Comparison of ENCODE assay signal across 10 cellular contexts in genomic region chr19:55114566-55115145, GRCh38. TPM values are rescaled to one million over a fixed set of nuclear protein-coding genes. Genes with fewer than 3 reads are reported as not detected.
DNase-seq lines count a peak whose midpoint lies in the region; ATAC-seq, FAIRE-seq and TF ChIP-seq lines count a peak whose summit lies in the region.
"Had no signal": no experiment of that assay in that cellular context is flagged by ENCODE, and none has a peak within 500 bp of the region (broad histone marks: within the 10 kb centered on the region; RNA-seq: fewer than 3 reads in every experiment).

No MANE protein-coding gene starts in this region.

- TF ChIP-seq POLR2A in endothelial cell of umbilical vein (IDR thresholded peaks at IDR 0.05; ENCODE audit: low read depth, low read length), result no peak

- H3K4me1 ChIP-seq in OCI-LY1 (ENCODE audit: insufficient read depth, low read length, severe bottlenecking) (peaks cover 41% of the 10 kb centered on the region), endothelial cell of umbilical vein (ENCODE audit: control insufficient read depth, extremely low read depth, insufficient read depth, low read length) (peaks cover 20% of the 10 kb centered on the region), trophoblast cell (ENCODE audit: control insufficient read depth in 1 of 2, insufficient read depth in 2 of 2, low read length in 2 of 2) (peaks cover 26 to 31% of the 10 kb centered on the region in 2 experiments)

- H3K36me3 ChIP-seq in OCI-LY1 (ENCODE audit: insufficient read depth, low read length) (peaks cover 12% of the 10 kb centered on the region; the same call in 1 of the 2 replicates), endothelial cell of umbilical vein (ENCODE audit: control insufficient read depth in 2 of 2, extremely low read depth in 1 of 2, insufficient read depth in 2 of 2, low read length in 2 of 2) (peaks cover 0 to 2% of the 10 kb centered on the region in 2 experiments), trophoblast cell (ENCODE audit: control insufficient read depth in 1 of 2, insufficient read depth in 2 of 2, low read length in 2 of 2) (peaks cover 20 to 25% of the 10 kb centered on the region in 2 experiments)

- no peak for ATAC-seq in CD4-positive, alpha-beta T cell (ENCODE audit: poor library complexity)
- no peak for ATAC-seq in GM21786 (IDR thresholded peaks at IDR 0.05; ENCODE audit: unreplicated experiment)

- no peak for TF ChIP-seq CTCF in CD4-positive, alpha-beta T cell (IDR thresholded peaks at IDR 0.05)
- TF ChIP-seq CTCF in OCI-LY1 (IDR thresholded peaks at IDR 0.05; ENCODE audit: low read length) (no peak), endothelial cell of umbilical vein (IDR thresholded peaks at IDR 0.05; ENCODE audit: extremely low read depth in 1 of 2, insufficient read depth in 1 of 2, low read depth in 1 of 2, low read length in 2 of 2) (no peak)

- H3K27me3 ChIP-seq in CD4-positive, alpha-beta T cell (ENCODE audit: control insufficient read depth, insufficient read depth, low read length), result no peaks in the 10 kb centered on the region
- H3K27me3 ChIP-seq in OCI-LY1 (ENCODE audit: insufficient read depth, low read length) (no peaks in the 10 kb centered on the region), endothelial cell of umbilical vein (ENCODE audit: control insufficient read depth in 2 of 2, insufficient read depth in 2 of 2, low read length in 2 of 2) (no peaks in the 10 kb centered on the region), trophoblast cell (ENCODE audit: insufficient read depth, low read length) (no peaks in the 10 kb centered on the region)

- dilution Hi-C loops in endothelial cell of umbilical vein (cut with MboI; ENCODE audit: extremely low pct_ligation_motif_present, low sequenced_read_pairs), result no loop called here

- BruUV-seq in endothelial cell of umbilical vein (replicated peaks; lab: Mats Ljungman, UMichigan), result no TSS peak

- no peak overlapping the region for H3K14ac ChIP-seq in trophoblast cell (ENCODE audit: low read length)

- H3K27me3 Mint-ChIP-seq in CD4-positive, alpha-beta T cell, result no peaks in the 10 kb centered on the region

- peaks cover 13% of the 10 kb centered on the region for H3K79me1 ChIP-seq in trophoblast cell (ENCODE audit: low read length)

- H3K4ac ChIP-seq in trophoblast cell (ENCODE audit: low read depth, low read length), result peak overlapping the region; percentile 57

- no peak overlapping the region for H4K91ac ChIP-seq in trophoblast cell (ENCODE audit: low read depth, low read length)

- H3K27ac ChIP-seq in CD4-positive, alpha-beta T cell (ENCODE audit: low read depth, low read length), result peak overlapping the region; percentile 21
- no peak overlapping the region for H3K27ac ChIP-seq in OCI-LY1 (ENCODE audit: low read depth, low read length, poor library complexity, severe bottlenecking)
- H3K27ac ChIP-seq in endothelial cell of umbilical vein (ENCODE audit: insufficient read depth, low read depth, low read length), result peak overlapping the region; percentile 17
- no peak overlapping the region for H3K27ac ChIP-seq in trophoblast cell (ENCODE audit: low read depth, low read length)

- H3K79me2 ChIP-seq in OCI-LY1 (ENCODE audit: insufficient read depth, low read length) (no peaks in the 10 kb centered on the region), endothelial cell of umbilical vein (ENCODE audit: control insufficient read depth, insufficient read depth, low read length) (peaks cover 57% of the 10 kb centered on the region), trophoblast cell (ENCODE audit: control insufficient read depth, insufficient read depth, low read length, poor library complexity) (peaks cover 23% of the 10 kb centered on the region)

- H3K9me1 ChIP-seq in endothelial cell of umbilical vein (replicated peaks; ENCODE audit: control insufficient read depth, extremely low read depth, insufficient read depth, low read length), result no peaks in the 10 kb centered on the region

- H2BK120ac ChIP-seq in trophoblast cell (ENCODE audit: insufficient read depth, low read length, poor library complexity), result no peak overlapping the region

- no CpG with 5 or more reads among the region's 9 CpGs for WGBS in trophoblast cell (ENCODE audit: extremely low coverage, insufficient coverage, insufficient read length)

- H3K9ac ChIP-seq in OCI-LY1 (ENCODE audit: low read length) (no peak overlapping the region), endothelial cell of umbilical vein (replicated peaks; ENCODE audit: extremely low read depth, insufficient read depth, low read length) (no peak overlapping the region), trophoblast cell (ENCODE audit: low read length) (no peak overlapping the region)

- POLR2A ChIA-PET in CD4-positive, alpha-beta T cell (lab: Charles Lee), result interaction anchor here (1.1 kb wide), 1 partner anchor 540 kb away, joined by 3 read pairs; no protein-coding TSS in a partner anchor
- POLR2A ChIA-PET in endothelial cell of umbilical vein (lab: Charles Lee), result no interaction called here

- peaks cover 37% of the 10 kb centered on the region for H3K4me1 Mint-ChIP-seq in CD4-positive, alpha-beta T cell (ENCODE audit: low read depth)

- no peaks in the 10 kb centered on the region for H3K9me3 ChIP-seq in CD4-positive, alpha-beta T cell (ENCODE audit: control insufficient read depth, low read length)
- H3K9me3 ChIP-seq in OCI-LY1 (ENCODE audit: low read length), result no peaks in the 10 kb centered on the region
- H3K9me3 ChIP-seq in endothelial cell of umbilical vein (replicated peaks; ENCODE audit: control insufficient read depth, insufficient read depth, low read length), result no peaks in the 10 kb centered on the region
- no peaks in the 10 kb centered on the region for H3K9me3 ChIP-seq in trophoblast cell (ENCODE audit: insufficient read depth, low read depth, low read length)

- no peak overlapping the region for H4K12ac ChIP-seq in trophoblast cell (ENCODE audit: low read depth, low read length)

- peak overlapping the region; percentile 89 for H3K4me2 ChIP-seq in OCI-LY1 (ENCODE audit: low read length)
- H3K4me2 ChIP-seq in endothelial cell of umbilical vein (ENCODE audit: insufficient read depth, low read length), result no peak overlapping the region
- H3K4me2 ChIP-seq in trophoblast cell (ENCODE audit: low read length), result peak overlapping the region; percentile 8

- CTCF ChIA-PET in CD4-positive, alpha-beta T cell (lab: Charles Lee), result no interaction called here
- CTCF ChIA-PET in endothelial cell of umbilical vein (lab: Charles Lee), result interaction anchor here (4.8 kb wide), 1 partner anchor 27 kb away, joined by 38 read pairs; no protein-coding TSS in a partner anchor

- FAIRE-seq in endothelial cell of umbilical vein (lab: Jason Lieb, UNC), result no peak

- H3K4me3 ChIP-seq in OCI-LY1 (ENCODE audit: low read depth, low read length, poor library complexity, severe bottlenecking), result no peak overlapping the region
- H3K4me3 ChIP-seq in endothelial cell of umbilical vein (replicated peaks in 1 of 3; ENCODE audit: insufficient read depth in 1 of 3, low read depth in 1 of 3, low read length in 3 of 3), result no peak overlapping the region
- no peak overlapping the region for H3K4me3 ChIP-seq in trophoblast cell (ENCODE audit: low read depth, low read length)

- peak overlapping the region; percentile 86 for H3K27ac Mint-ChIP-seq in CD4-positive, alpha-beta T cell

- no peak overlapping the region for H2AK5ac ChIP-seq in trophoblast cell (ENCODE audit: low read length)

- no peaks in the 10 kb centered on the region for H3K9me2 ChIP-seq in OCI-LY1 (ENCODE audit: low read depth, low read length)

- H2BK12ac ChIP-seq in trophoblast cell (ENCODE audit: low read length), result no peak overlapping the region

- no peaks in the 10 kb centered on the region for H3F3A ChIP-seq in OCI-LY1 (ENCODE audit: insufficient read depth, low read length)

- no peaks in the 10 kb centered on the region for H4K20me1 ChIP-seq in OCI-LY1 (ENCODE audit: insufficient read depth, low read length)
- H4K20me1 ChIP-seq in endothelial cell of umbilical vein (replicated peaks; ENCODE audit: control insufficient read depth, extremely low read depth, insufficient read depth, low read length), result no peaks in the 10 kb centered on the region

- H2BK5ac ChIP-seq in trophoblast cell (ENCODE audit: low read depth, low read length, poor library complexity), result no peak overlapping the region

- H2AFZ ChIP-seq in OCI-LY1 (ENCODE audit: low read length), result no peak overlapping the region
- H2AFZ ChIP-seq in endothelial cell of umbilical vein (ENCODE audit: low read depth, low read length), result no peak overlapping the region
- no peak overlapping the region for H2AFZ ChIP-seq in trophoblast cell (ENCODE audit: insufficient read depth, low read length, poor library complexity)

- peaks cover 28% of the 10 kb centered on the region for H3K36me3 Mint-ChIP-seq in CD4-positive, alpha-beta T cell (ENCODE audit: low read depth)

- no peak overlapping the region for H3K18ac ChIP-seq in trophoblast cell (ENCODE audit: low read length)

- H3K4me3 Mint-ChIP-seq in CD4-positive, alpha-beta T cell, result peak overlapping the region; percentile 81

- H3K23ac ChIP-seq in trophoblast cell (ENCODE audit: low read length), result no peak overlapping the region

- no peak overlapping the region for H4K8ac ChIP-seq in trophoblast cell (ENCODE audit: low read depth, low read length)

- DNase-seq in CD4-positive, alpha-beta T cell, result no peak
- DNase-seq in endothelial cell of umbilical vein (ENCODE audit: low read depth, low spot score) (no peak), trophoblast cell (no peak), AG08396 (ENCODE audit: low spot score) (no peak), activated gamma-delta T cell (lab: John Stamatoyannopoulos, UW) (no peak)
- no peak for DNase-seq in activated effector memory CD4-positive, alpha-beta T cell treated with Interleukin-2 at 50 U/mL for 16 hours
- DNase-seq: GF-D8 had no signal

- intact Hi-C loops in CD4-positive, alpha-beta T cell (cut with DNase I, micrococcal nuclease), result loop anchor here in 1 of 2 experiments (5.0 kb wide), 2 partner anchors 112 to 543 kb away; partner anchors contain the start of gene U2AF2
- intact Hi-C loops in endothelial cell of umbilical vein (cut with micrococcal nuclease), result loop anchor here (5.0 kb wide), 1 partner anchor 652 kb away; the partner anchor contains the start of gene LENG9

- no peaks in the 10 kb centered on the region for H3K9me3 Mint-ChIP-seq in CD4-positive, alpha-beta T cell

RNA-seq across cellular contexts. Expression of gene PPP1R12C, which starts 2.8 kb away (rescaled TPM):
- 100 to 1,000 TPM; 123 to 136 TPM for total RNA-seq in CD4-positive, alpha-beta T cell
- 137 and 149 TPM in 2 replicates for total RNA-seq in endothelial cell of umbilical vein
- 69.5 and 86.4 TPM in 2 replicates for polyA plus RNA-seq in endothelial cell of umbilical vein
- 25.7 and 48.4 TPM in 2 replicates for polyA plus RNA-seq in endothelial cell of umbilical vein (2011; cell fraction: cytosol; rRNA removed)
- polyA plus RNA-seq in endothelial cell of umbilical vein (2011; cell fraction: nucleus; rRNA removed), result 435 and 453 TPM in 2 replicates
- polyA plus RNA-seq in endothelial cell of umbilical vein (2012), result 78.4 and 97.9 TPM in 2 replicates
- 30.1 and 37.1 TPM in 2 replicates for polyA minus RNA-seq in endothelial cell of umbilical vein
- polyA minus RNA-seq in endothelial cell of umbilical vein (2011; cell fraction: cytosol; rRNA and poly(A)+ RNA removed), result 17.8 TPM
- polyA minus RNA-seq in endothelial cell of umbilical vein (2011; cell fraction: nucleus; rRNA and poly(A)+ RNA removed), result 60.6 and 103 TPM in 2 replicates
- polyA plus RNA-seq in trophoblast cell (2013), result 65.1 and 65.9 TPM in 2 replicates

RNA-seq across cellular contexts. Expression of gene TNNT1, which starts 34.4 kb away (rescaled TPM):
- total RNA-seq in CD4-positive, alpha-beta T cell, result not detected
- total RNA-seq in endothelial cell of umbilical vein, result 0.51 and 0.92 TPM in 2 replicates
- polyA plus RNA-seq in endothelial cell of umbilical vein, result 0.18 and 0.22 TPM in 2 replicates
- polyA plus RNA-seq in endothelial cell of umbilical vein (2011; cell fraction: cytosol; rRNA removed), result 0.35 and 0.39 TPM in 2 replicates
- polyA plus RNA-seq in endothelial cell of umbilical vein (2011; cell fraction: nucleus; rRNA removed), result 0.18 TPM in 1 of 2 replicates, not detected in the other
- 0.82 and 0.91 TPM in 2 replicates for polyA plus RNA-seq in endothelial cell of umbilical vein (2012)
- polyA minus RNA-seq in endothelial cell of umbilical vein, result 5.8 and 5.9 TPM in 2 replicates
- polyA minus RNA-seq in endothelial cell of umbilical vein (2011; cell fraction: cytosol; rRNA and poly(A)+ RNA removed), result 8.9 TPM
- not detected in 2 replicates for polyA minus RNA-seq in endothelial cell of umbilical vein (2011; cell fraction: nucleus; rRNA and poly(A)+ RNA removed)
- 8.9 and 10.6 TPM in 2 replicates for polyA plus RNA-seq in trophoblast cell (2013)

RNA-seq across cellular contexts. Expression of gene EPS8L1, which starts 39.0 kb away (rescaled TPM):
- 1 to 10 TPM; 2.0 to 2.2 TPM for total RNA-seq in CD4-positive, alpha-beta T cell
- total RNA-seq in endothelial cell of umbilical vein, result 18.1 and 28.9 TPM in 2 replicates
- polyA plus RNA-seq in endothelial cell of umbilical vein, result 13.8 and 15.9 TPM in 2 replicates
- 28.5 and 33.7 TPM in 2 replicates for polyA plus RNA-seq in endothelial cell of umbilical vein (2011; cell fraction: cytosol; rRNA removed)
- polyA plus RNA-seq in endothelial cell of umbilical vein (2011; cell fraction: nucleus; rRNA removed), result 14.0 and 17.1 TPM in 2 replicates
- polyA plus RNA-seq in endothelial cell of umbilical vein (2012), result 20.8 and 24.7 TPM in 2 replicates
- polyA minus RNA-seq in endothelial cell of umbilical vein, result 3.9 and 5.5 TPM in 2 replicates
- polyA minus RNA-seq in endothelial cell of umbilical vein (2011; cell fraction: cytosol; rRNA and poly(A)+ RNA removed), result 4.0 TPM
- 0.72 and 1.7 TPM in 2 replicates for polyA minus RNA-seq in endothelial cell of umbilical vein (2011; cell fraction: nucleus; rRNA and poly(A)+ RNA removed)
- 188 and 197 TPM in 2 replicates for polyA plus RNA-seq in trophoblast cell (2013)

RNA-seq across cellular contexts. Expression of gene TNNI3, which starts 42.9 kb away (rescaled TPM):
- not detected for total RNA-seq in CD4-positive, alpha-beta T cell
- not detected in 2 replicates for total RNA-seq in endothelial cell of umbilical vein
- not detected in 2 replicates for polyA plus RNA-seq in endothelial cell of umbilical vein
- polyA plus RNA-seq in endothelial cell of umbilical vein (2011; cell fraction: cytosol; rRNA removed), result not detected in 2 replicates
- polyA plus RNA-seq in endothelial cell of umbilical vein (2011; cell fraction: nucleus; rRNA removed), result not detected in 2 replicates
- polyA plus RNA-seq in endothelial cell of umbilical vein (2012), result not detected in 2 replicates
- 0.57 TPM in 1 of 2 replicates, not detected in the other for polyA minus RNA-seq in endothelial cell of umbilical vein
- polyA minus RNA-seq in endothelial cell of umbilical vein (2011; cell fraction: cytosol; rRNA and poly(A)+ RNA removed), result 1.6 TPM
- polyA minus RNA-seq in endothelial cell of umbilical vein (2011; cell fraction: nucleus; rRNA and poly(A)+ RNA removed), result not detected in 2 replicates
- polyA plus RNA-seq in trophoblast cell (2013), result 0.05 and 0.33 TPM in 2 replicates
- total RNA-seq: IMR-90 had no signal
- polyA plus RNA-seq: IMR-90 had no signal

RNA-seq across cellular contexts. Expression of gene RDH13, which starts 51.7 kb away (rescaled TPM):
- total RNA-seq in CD4-positive, alpha-beta T cell, result 1 to 10 TPM; 7.4 to 8.8 TPM
- total RNA-seq in endothelial cell of umbilical vein, result 14.0 and 19.6 TPM in 2 replicates
- 8.7 and 9.5 TPM in 2 replicates for polyA plus RNA-seq in endothelial cell of umbilical vein
- 6.0 and 6.5 TPM in 2 replicates for polyA plus RNA-seq in endothelial cell of umbilical vein (2011; cell fraction: cytosol; rRNA removed)
- polyA plus RNA-seq in endothelial cell of umbilical vein (2011; cell fraction: nucleus; rRNA removed), result 10.5 and 13.6 TPM in 2 replicates
- 16.0 and 18.7 TPM in 2 replicates for polyA plus RNA-seq in endothelial cell of umbilical vein (2012)
- 8.3 and 11.4 TPM in 2 replicates for polyA minus RNA-seq in endothelial cell of umbilical vein
- polyA minus RNA-seq in endothelial cell of umbilical vein (2011; cell fraction: cytosol; rRNA and poly(A)+ RNA removed), result 18.4 TPM
- polyA minus RNA-seq in endothelial cell of umbilical vein (2011; cell fraction: nucleus; rRNA and poly(A)+ RNA removed), result 6.1 and 10.9 TPM in 2 replicates
- 64.1 and 68.9 TPM in 2 replicates for polyA plus RNA-seq in trophoblast cell (2013)

Comparison
In these comparisons a context has a peak if more than half of its experiments do, and no peak if none do; other contexts are left out.
1. H3K27ac ChIP-seq: peak in CD4-positive, alpha-beta T cell (single experiment) and endothelial cell of umbilical vein (single experiment); none in OCI-LY1 (single experiment) and trophoblast cell (single experiment).